In genomic region chr5:62223312-62223954, GRCh38 we compare ENCODE assay signal across 8 cellular contexts.
A peak's percentile ranks its signal among the peaks of the same experiment; 100 is the strongest.
DNase-seq lines count a peak whose midpoint lies in the region; ATAC-seq, FAIRE-seq and TF ChIP-seq lines count a peak whose summit lies in the region.
"Not testable (repeated sequence)": the region's sequence is repeated elsewhere in the genome, so short reads cannot be mapped to it uniquely, and the experiment has no call there.

No MANE protein-coding gene starts in this region.

- H3K9me3 ChIP-seq in BLaER1; RWPE2 (ENCODE audit: severe bottlenecking): not testable (repeated sequence)

- H3K4me2 ChIP-seq in BLaER1: peak overlapping the region; percentile 39; the same call in 1 of the 2 replicates

- peak overlapping the region; percentile 69 for H3K4me3 Mint-ChIP-seq in activated T-cell treated with anti-CD3 and anti-CD28 coated beads, Interleukin-2, amount 50 U/mL, for 4 hours

- FAIRE-seq in endometrium (lab: Jason Lieb, UNC): peak; percentile 96

- not testable (repeated sequence) for H4K20me1 ChIP-seq in BLaER1

- DNase-seq in RWPE2 (ENCODE audit: low spot score): not testable (repeated sequence)
- peak; percentile 73 for DNase-seq in activated T-cell treated with anti-CD3 and anti-CD28 coated beads, Interleukin-2, amount 50 U/mL, for 4 hours
- DNase-seq in mucosa of gallbladder (ENCODE audit: low spot score): peak; percentile 86
- DNase-seq in stimulated activated CD4-positive, alpha-beta T cell treated with anti-CD3 and anti-CD28 coated beads, TNF-alpha, amount 100 ng/mL, for 48 hours (ENCODE audit: low read depth in 3 of 3): peak; percentile 56 to 66 (median 65)

- not testable (repeated sequence) for H3K9me3 Mint-ChIP-seq in activated T-cell treated with anti-CD3 and anti-CD28 coated beads, Interleukin-2, amount 50 U/mL, for 4 hours

- not testable (repeated sequence) for H3K9ac ChIP-seq in BLaER1

- H3K27me3 Mint-ChIP-seq in activated T-cell treated with anti-CD3 and anti-CD28 coated beads, Interleukin-2, amount 50 U/mL, for 4 hours (ENCODE audit: low read depth): not testable (repeated sequence)

- peak; percentile 92 for TF ChIP-seq CTCF in RWPE2 (IDR thresholded peaks at IDR 0.05; ENCODE audit: poor library complexity, severe bottlenecking)

- not testable (repeated sequence) for H3K27me3 ChIP-seq in BLaER1; RWPE2 (ENCODE audit: insufficient read depth, poor library complexity, severe bottlenecking)

- not testable (repeated sequence) for H3K36me3 ChIP-seq in BLaER1; RWPE2 (ENCODE audit: low read depth)

- H3K4me1 ChIP-seq in BLaER1: not testable (repeated sequence)
- H3K4me1 ChIP-seq in RWPE2 (ENCODE audit: insufficient read depth, poor library complexity, severe bottlenecking): peaks cover 16% of the 10 kb centered on the region

- not testable (repeated sequence) for H3K4me3 ChIP-seq in BLaER1
- H3K4me3 ChIP-seq in RWPE2 (ENCODE audit: severe bottlenecking): peak overlapping the region; percentile 10

- H3K4me1 Mint-ChIP-seq in activated T-cell treated with anti-CD3 and anti-CD28 coated beads, Interleukin-2, amount 50 U/mL, for 4 hours (ENCODE audit: low read depth): peaks cover 14% of the 10 kb centered on the region

- not testable (repeated sequence) for H3K27ac ChIP-seq in BLaER1; RWPE2 (ENCODE audit: poor library complexity, severe bottlenecking)

- ATAC-seq in GM19351 (IDR thresholded peaks at IDR 0.05; ENCODE audit: unreplicated experiment): peak; percentile 90
- ATAC-seq in HG02973 (IDR thresholded peaks at IDR 0.05; ENCODE audit: unreplicated experiment): peak; percentile 89
- peak; percentile 98 for ATAC-seq in RWPE2 (ENCODE audit: low read depth)
- peak; percentile 97 for ATAC-seq in activated T-cell treated with anti-CD3 and anti-CD28 coated beads, Interleukin-2, amount 50 U/mL, for 4 hours

- H3K36me3 Mint-ChIP-seq in activated T-cell treated with anti-CD3 and anti-CD28 coated beads, Interleukin-2, amount 50 U/mL, for 4 hours (ENCODE audit: insufficient read depth): not testable (repeated sequence)
